In the genomic region with DNA sequence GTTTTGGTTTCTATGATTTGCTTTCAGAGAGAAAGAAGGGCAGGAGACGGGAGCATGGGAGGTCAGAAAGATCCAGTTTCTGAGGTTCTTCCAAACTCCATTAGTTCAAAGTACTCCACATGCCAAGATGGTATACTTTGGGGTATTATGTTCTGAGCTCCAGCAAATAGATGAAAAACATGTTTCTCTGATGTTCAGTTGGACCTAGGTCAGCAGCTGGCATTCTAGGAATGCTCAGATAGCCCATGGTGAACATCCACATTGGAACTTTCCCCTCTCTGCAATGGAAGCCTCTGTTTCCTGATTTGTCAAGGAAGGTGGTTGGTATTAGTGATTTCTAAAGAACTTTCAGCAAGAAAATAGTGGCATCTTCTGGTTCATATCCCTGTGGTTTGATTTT, we compare ENCODE assay signal across 33 cellular contexts.
"Had no signal": no experiment of that assay in that cellular context is flagged by ENCODE, and none has a peak within 500 bp of the region (broad histone marks: within the 10 kb centered on the region; RNA-seq: fewer than 3 reads in every experiment).

No MANE protein-coding gene starts in this region.

- H3K36me3 ChIP-seq: ascending aorta, breast epithelium, gastrocnemius medialis, WERI-Rb-1 had no signal

- H3K9me3 Mint-ChIP-seq: activated CD4-positive, alpha-beta memory T cell treated with anti-CD3 and anti-CD28 coated beads, Interleukin-2, amount 10 ng/mL, durations not matched to agents 7 days and 5 days; activated CD4-positive, alpha-beta T cell treated with anti-CD3 and anti-CD28 coated beads, Interleukin-2, amount 10 ng/mL, durations not matched to agents 7 days and 5 days; activated naive CD4-positive, alpha-beta T cell treated with anti-CD3 and anti-CD28 coated beads, Interleukin-2, amount 10 ng/mL, durations not matched to agents 7 days and 5 days; activated naive CD4-positive, alpha-beta T cell treated with anti-CD3 and anti-CD28 coated beads, Interleukin-2, amount 50 U/mL, for 72 hours; activated T-cell treated with anti-CD3 and anti-CD28 coated beads, Interleukin-2, amount 50 U/mL, for 24 hours; activated T-cell treated with anti-CD3 and anti-CD28 coated beads, Interleukin-2, amount 50 U/mL, for 72 hours; central memory CD8-positive, alpha-beta T cell; dendritic cell treated with granulocyte-macrophage colony-stimulating factor and Interleukin-4, amounts not matched to agents 40 ng/mL and 50 ng/mL, for 4 days; T-helper 2 cell treated with Interferon-gamma antibody and Interleukin-4, amounts not matched to agents 5 μg/mL and 100 μg/mL, for 36 hours had no signal

- H3K4me3 Mint-ChIP-seq: activated CD4-positive, alpha-beta memory T cell treated with anti-CD3 and anti-CD28 coated beads, Interleukin-2, amount 10 ng/mL, durations not matched to agents 7 days and 5 days; activated CD4-positive, alpha-beta T cell treated with anti-CD3 and anti-CD28 coated beads for 36 hours; activated CD4-positive, alpha-beta T cell treated with anti-CD3 and anti-CD28 coated beads, Interleukin-2, amount 10 ng/mL, durations not matched to agents 7 days and 5 days; activated naive CD4-positive, alpha-beta T cell treated with anti-CD3 and anti-CD28 coated beads, Interleukin-2, amount 10 ng/mL, durations not matched to agents 7 days and 5 days; activated naive CD8-positive, alpha-beta T cell treated with anti-CD3 and anti-CD28 coated beads, Interleukin-2, amount 10 ng/mL, durations not matched to agents 7 days and 5 days; activated T-cell treated with anti-CD3 and anti-CD28 coated beads, Interleukin-2, amount 50 U/mL, for 24 hours; activated T-cell treated with anti-CD3 and anti-CD28 coated beads, Interleukin-2, amount 50 U/mL, for 72 hours; brain; central memory CD8-positive, alpha-beta T cell; dendritic cell treated with granulocyte-macrophage colony-stimulating factor and Interleukin-4, amounts not matched to agents 40 ng/mL and 50 ng/mL, for 4 days; endodermal cell; T-helper 17 cell; T-helper 2 cell treated with Interferon-gamma antibody and Interleukin-4, amounts not matched to agents 5 μg/mL and 100 μg/mL, for 36 hours had no signal

- H3K27me3 ChIP-seq: ascending aorta, breast epithelium, dorsolateral prefrontal cortex, gastrocnemius medialis had no signal

- H3K4me1 ChIP-seq: ascending aorta, breast epithelium, foreskin keratinocyte, gastrocnemius medialis had no signal

- DNase-seq: activated CD4-positive, alpha-beta memory T cell treated with anti-CD3 and anti-CD28 coated beads, Interleukin-2, amount 10 ng/mL, durations not matched to agents 7 days and 5 days; activated CD4-positive, alpha-beta T cell treated with anti-CD3 and anti-CD28 coated beads for 36 hours; activated CD4-positive, alpha-beta T cell treated with anti-CD3 and anti-CD28 coated beads, Interleukin-2, amount 10 ng/mL, durations not matched to agents 7 days and 5 days; activated CD4-positive, alpha-beta T cell treated with anti-CD3 and anti-CD28 coated beads, Interleukin-2, amount 50 U/mL, for 4 hours; activated CD4-positive, CD25-positive, alpha-beta regulatory T cell; activated CD4-positive, CD25-positive, alpha-beta regulatory T cell treated with anti-CD3 and anti-CD28 coated beads, Interleukin-2, amount 50 U/mL, for 72 hours; activated CD8-positive, alpha-beta memory T cell treated with anti-CD3 and anti-CD28 coated beads, Interleukin-2, amount 50 U/mL, for 48 hours; activated gamma-delta T cell; activated naive CD4-positive, alpha-beta T cell; activated naive CD4-positive, alpha-beta T cell treated with anti-CD3 and anti-CD28 coated beads, Interleukin-2, amount 10 ng/mL, durations not matched to agents 7 days and 5 days; activated naive CD8-positive, alpha-beta T cell treated with anti-CD3 and anti-CD28 coated beads, Interleukin-2, amount 10 ng/mL, durations not matched to agents 7 days and 5 days; activated T-cell treated with anti-CD3 and anti-CD28 coated beads for 4 hours; activated T-cell treated with anti-CD3 and anti-CD28 coated beads, Interleukin-2, amount 50 U/mL, for 24 hours; activated T-cell treated with anti-CD3 and anti-CD28 coated beads, Interleukin-2, amount 50 U/mL, for 72 hours; dorsolateral prefrontal cortex; effector memory CD4-positive, alpha-beta T cell; endodermal cell; foreskin keratinocyte; gastrocnemius medialis; glutamatergic neuron; T-helper 1 cell; T-helper 17 cell; T1000; WERI-Rb-1 had no signal

- H3K4me1 Mint-ChIP-seq: activated CD4-positive, alpha-beta memory T cell treated with anti-CD3 and anti-CD28 coated beads, Interleukin-2, amount 10 ng/mL, durations not matched to agents 7 days and 5 days; activated CD4-positive, alpha-beta T cell treated with anti-CD3 and anti-CD28 coated beads for 36 hours; activated CD4-positive, alpha-beta T cell treated with anti-CD3 and anti-CD28 coated beads, Interleukin-2, amount 10 ng/mL, durations not matched to agents 7 days and 5 days; activated naive CD4-positive, alpha-beta T cell treated with anti-CD3 and anti-CD28 coated beads, Interleukin-2, amount 10 ng/mL, durations not matched to agents 7 days and 5 days; activated naive CD8-positive, alpha-beta T cell treated with anti-CD3 and anti-CD28 coated beads, Interleukin-2, amount 10 ng/mL, durations not matched to agents 7 days and 5 days; brain; central memory CD8-positive, alpha-beta T cell; endodermal cell had no signal

- H3K27me3 Mint-ChIP-seq: activated CD4-positive, alpha-beta memory T cell treated with anti-CD3 and anti-CD28 coated beads, Interleukin-2, amount 10 ng/mL, durations not matched to agents 7 days and 5 days; brain had no signal

- ATAC-seq: activated CD4-positive, alpha-beta T cell treated with anti-CD3 and anti-CD28 coated beads for 36 hours; activated naive CD4-positive, alpha-beta T cell treated with anti-CD3 and anti-CD28 coated beads, Interleukin-2, amount 50 U/mL, for 72 hours; activated T-cell treated with anti-CD3 and anti-CD28 coated beads, Interleukin-2, amount 50 U/mL, for 72 hours; esophagus mucosa; foreskin keratinocyte; gastrocnemius medialis; T-helper 17 cell had no signal

- H3K36me3 Mint-ChIP-seq: activated naive CD4-positive, alpha-beta T cell treated with anti-CD3 and anti-CD28 coated beads, Interleukin-2, amount 10 ng/mL, durations not matched to agents 7 days and 5 days; activated naive CD4-positive, alpha-beta T cell treated with anti-CD3 and anti-CD28 coated beads, Interleukin-2, amount 50 U/mL, for 72 hours; activated naive CD8-positive, alpha-beta T cell treated with anti-CD3 and anti-CD28 coated beads, Interleukin-2, amount 10 ng/mL, durations not matched to agents 7 days and 5 days; brain had no signal

- H3K4me3 ChIP-seq: ascending aorta, breast epithelium, coronary artery, dorsolateral prefrontal cortex, gastrocnemius medialis had no signal

- H3K27ac ChIP-seq: ascending aorta, breast epithelium, coronary artery, dorsolateral prefrontal cortex, foreskin keratinocyte, gastrocnemius medialis, WERI-Rb-1 had no signal

- H3K9me3 ChIP-seq: ascending aorta, breast epithelium, gastrocnemius medialis had no signal

- H3K27ac Mint-ChIP-seq: activated CD4-positive, alpha-beta memory T cell treated with anti-CD3 and anti-CD28 coated beads, Interleukin-2, amount 10 ng/mL, durations not matched to agents 7 days and 5 days; activated CD4-positive, alpha-beta T cell treated with anti-CD3 and anti-CD28 coated beads for 36 hours; activated CD4-positive, alpha-beta T cell treated with anti-CD3 and anti-CD28 coated beads, Interleukin-2, amount 10 ng/mL, durations not matched to agents 7 days and 5 days; activated naive CD4-positive, alpha-beta T cell treated with anti-CD3 and anti-CD28 coated beads, Interleukin-2, amount 10 ng/mL, durations not matched to agents 7 days and 5 days; activated naive CD4-positive, alpha-beta T cell treated with anti-CD3 and anti-CD28 coated beads, Interleukin-2, amount 50 U/mL, for 72 hours; activated naive CD8-positive, alpha-beta T cell treated with anti-CD3 and anti-CD28 coated beads, Interleukin-2, amount 10 ng/mL, durations not matched to agents 7 days and 5 days; activated T-cell treated with anti-CD3 and anti-CD28 coated beads, Interleukin-2, amount 50 U/mL, for 24 hours; activated T-cell treated with anti-CD3 and anti-CD28 coated beads, Interleukin-2, amount 50 U/mL, for 72 hours; brain; dendritic cell treated with granulocyte-macrophage colony-stimulating factor and Interleukin-4, amounts not matched to agents 40 ng/mL and 50 ng/mL, for 4 days; endodermal cell; T-helper 17 cell; T-helper 2 cell treated with Interferon-gamma antibody and Interleukin-4, amounts not matched to agents 5 μg/mL and 100 μg/mL, for 36 hours had no signal
